ENCODE assay signal across 15 cellular contexts in the genomic region with DNA sequence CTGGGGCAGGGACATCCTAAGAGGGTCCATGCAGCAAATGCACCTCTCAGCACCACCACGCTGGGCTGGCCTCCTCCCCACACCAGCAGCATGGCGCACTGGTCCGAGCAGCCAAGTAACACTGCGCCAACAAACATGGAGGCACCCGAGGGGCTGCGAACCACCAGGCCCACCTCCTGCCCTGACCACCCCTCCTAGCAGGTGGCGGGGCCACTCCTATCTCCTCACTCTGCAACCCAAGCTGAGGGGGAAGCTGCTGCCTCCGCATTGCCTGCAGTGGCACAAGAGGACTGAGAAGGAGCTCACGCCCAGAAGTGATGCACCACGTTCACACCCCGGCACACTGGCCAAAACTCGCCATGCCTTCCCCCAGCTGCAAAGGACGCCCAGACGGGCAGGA.
DNase-seq lines count a peak whose midpoint lies in the region; ATAC-seq and TF ChIP-seq lines count a peak whose summit lies in the region.
"Had no signal": no experiment of that assay in that cellular context is flagged by ENCODE, and none has a peak within 500 bp of the region (broad histone marks: within the 10 kb centered on the region; RNA-seq: fewer than 3 reads in every experiment).

No MANE protein-coding gene starts in this region.

- H3K27me3 Mint-ChIP-seq in stimulated activated naive CD8-positive, alpha-beta T cell treated with anti-CD3 and anti-CD28 coated beads, Interleukin-15, Interleukin-2, amounts not matched to agents 100 ng/mL and 50 ng/mL, for 24 hours = no peaks in the 10 kb centered on the region
- no peaks in the 10 kb centered on the region for H3K27me3 Mint-ChIP-seq in stimulated activated naive CD8-positive, alpha-beta T cell treated with anti-CD3 and anti-CD28 coated beads, Interleukin-15, amount 100 ng/mL, for 72 hours
- H3K27me3 Mint-ChIP-seq in activated CD8-positive, alpha-beta T cell treated with anti-CD3 and anti-CD28 coated beads for 36 hours = no peaks in the 10 kb centered on the region
- H3K27me3 Mint-ChIP-seq: activated naive CD8-positive, alpha-beta T cell; IgD-negative memory B cell had no signal

- ATAC-seq in stimulated activated naive CD8-positive, alpha-beta T cell treated with anti-CD3 and anti-CD28 coated beads, Interleukin-15, amount 100 ng/mL, for 72 hours = no peak
- ATAC-seq in activated CD8-positive, alpha-beta T cell treated with anti-CD3 and anti-CD28 coated beads for 36 hours = no peak

- H3K9me3 ChIP-seq in neuronal stem cell (replicated peaks in 1 of 2; ENCODE audit: control insufficient read depth in 2 of 2, insufficient read depth in 1 of 2, low read depth in 1 of 2, low read length in 2 of 2) (peaks cover 2 to 10% of the 10 kb centered on the region in 2 donors), MM.1S (replicated peaks; ENCODE audit: insufficient read depth, low read length) (no peaks in the 10 kb centered on the region)
- no peaks in the 10 kb centered on the region for H3K9me3 ChIP-seq in effector memory CD4-positive, alpha-beta T cell (ENCODE audit: control insufficient read depth, low read length)

- peak overlapping the region; percentile 93 for H2AK5ac ChIP-seq in neuronal stem cell (ENCODE audit: low read depth, low read length)

- H4K8ac ChIP-seq in neuronal stem cell (ENCODE audit: low read depth, low read length) = peak overlapping the region; percentile 48

- H2BK5ac ChIP-seq in neuronal stem cell (ENCODE audit: low read length) = no peak overlapping the region

- H3K4me1 Mint-ChIP-seq in stimulated activated naive CD8-positive, alpha-beta T cell treated with anti-CD3 and anti-CD28 coated beads, Interleukin-15, Interleukin-2, amounts not matched to agents 100 ng/mL and 50 ng/mL, for 24 hours (ENCODE audit: low read depth) = peaks cover 6% of the 10 kb centered on the region
- peaks cover 27% of the 10 kb centered on the region for H3K4me1 Mint-ChIP-seq in stimulated activated naive CD8-positive, alpha-beta T cell treated with anti-CD3 and anti-CD28 coated beads, Interleukin-15, amount 100 ng/mL, for 72 hours
- H3K4me1 Mint-ChIP-seq in activated CD8-positive, alpha-beta T cell treated with anti-CD3 and anti-CD28 coated beads for 36 hours (ENCODE audit: low read depth) = peaks cover 2% of the 10 kb centered on the region

- no peaks in the 10 kb centered on the region for H3F3A ChIP-seq in MM.1S (ENCODE audit: insufficient read depth, low read length)

- no peak overlapping the region for H3K4ac ChIP-seq in neuronal stem cell (ENCODE audit: low read length)

- H3K9ac ChIP-seq in neuronal stem cell (ENCODE audit: low read depth, low read length, poor library complexity) (peak overlapping the region; percentile 88), MM.1S (ENCODE audit: low read length) (no peak overlapping the region)
- H3K9ac ChIP-seq: GM23248 had no signal

- H2BK120ac ChIP-seq in neuronal stem cell (ENCODE audit: low read depth, low read length) = no peak overlapping the region

- no peak overlapping the region for H3K23ac ChIP-seq in neuronal stem cell (ENCODE audit: low read depth, low read length, poor library complexity)

- no peak overlapping the region for H4K91ac ChIP-seq in neuronal stem cell (ENCODE audit: low read depth, low read length, poor library complexity)

- no CpG with 5 or more reads among the region's 14 CpGs for WGBS in neuronal stem cell (ENCODE audit: extremely low coverage in 2 of 2, insufficient read length in 2 of 2, insufficient replicate concordance in 1 of 2), 2 donors

- no peaks in the 10 kb centered on the region for H4K20me1 ChIP-seq in MM.1S (ENCODE audit: insufficient read depth, low read length)

- intact Hi-C loops in activated CD8-positive, alpha-beta T cell treated with anti-CD3 and anti-CD28 coated beads for 36 hours (cut with micrococcal nuclease) = no loop called here

- peak overlapping the region; percentile 82 for H2BK15ac ChIP-seq in neuronal stem cell (ENCODE audit: low read length)

- POLR2A ChIA-PET in activated CD8-positive, alpha-beta T cell treated with anti-CD3 and anti-CD28 coated beads for 36 hours (lab: Charles Lee) = no interaction called here

- CTCF ChIA-PET in activated CD8-positive, alpha-beta T cell treated with anti-CD3 and anti-CD28 coated beads for 36 hours (lab: Charles Lee) = no interaction called here

- no peaks in the 10 kb centered on the region for H3K79me2 ChIP-seq in MM.1S (ENCODE audit: low read length)

- DNase-seq in stimulated activated naive CD8-positive, alpha-beta T cell treated with anti-CD3 and anti-CD28 coated beads, Interleukin-15, amount 100 ng/mL, for 72 hours = no peak
- DNase-seq in neuronal stem cell (ENCODE audit: low spot score) (no peak), MM.1S (no peak)
- DNase-seq in effector memory CD4-positive, alpha-beta T cell = no peak
- no peak for DNase-seq in stimulated activated CD4-positive, alpha-beta T cell treated with anti-CD3 and anti-CD28 coated beads, Interleukin-4, amount 100 ng/mL, for 1 hour
- DNase-seq in activated CD8-positive, alpha-beta T cell treated with anti-CD3 and anti-CD28 coated beads for 36 hours = no peak
- DNase-seq: activated T-cell treated with anti-CD3 and anti-CD28 coated beads, Interleukin-2, amount 50 U/mL, for 48 hours; EL; GM23248; mammary epithelial cell had no signal

- H3K9me2 ChIP-seq in MM.1S (replicated peaks; ENCODE audit: insufficient read depth, low read length) = no peaks in the 10 kb centered on the region

- H3K36me3 Mint-ChIP-seq in stimulated activated naive CD8-positive, alpha-beta T cell treated with anti-CD3 and anti-CD28 coated beads, Interleukin-15, Interleukin-2, amounts not matched to agents 100 ng/mL and 50 ng/mL, for 24 hours (ENCODE audit: low read depth) = peaks cover 12% of the 10 kb centered on the region
- peaks cover 17% of the 10 kb centered on the region for H3K36me3 Mint-ChIP-seq in activated CD8-positive, alpha-beta T cell treated with anti-CD3 and anti-CD28 coated beads for 36 hours (ENCODE audit: low read depth)

- H3K27ac ChIP-seq in cingulate gyrus (ENCODE audit: low read depth, low read length) = peak overlapping the region; percentile 69
- H3K27ac ChIP-seq in neuronal stem cell (replicated peaks; ENCODE audit: low read length) = no peak overlapping the region
- no peak overlapping the region for H3K27ac ChIP-seq in effector memory CD4-positive, alpha-beta T cell (ENCODE audit: insufficient read depth, low read length, poor library complexity, severe bottlenecking)
- no peak overlapping the region for H3K27ac ChIP-seq in MM.1S (ENCODE audit: low read length)
- H3K27ac ChIP-seq: C4-2B, GM23248 had no signal

- no peak overlapping the region for H2AFZ ChIP-seq in neuronal stem cell (ENCODE audit: low read length)
- no peak overlapping the region for H2AFZ ChIP-seq in MM.1S (ENCODE audit: low read length)
- H2AFZ ChIP-seq: GM23248 had no signal

- H3K4me3 Mint-ChIP-seq in stimulated activated naive CD8-positive, alpha-beta T cell treated with anti-CD3 and anti-CD28 coated beads, Interleukin-15, Interleukin-2, amounts not matched to agents 100 ng/mL and 50 ng/mL, for 24 hours = no peak overlapping the region
- no peak overlapping the region for H3K4me3 Mint-ChIP-seq in stimulated activated naive CD8-positive, alpha-beta T cell treated with anti-CD3 and anti-CD28 coated beads, Interleukin-15, amount 100 ng/mL, for 72 hours
- H3K4me3 Mint-ChIP-seq in activated CD8-positive, alpha-beta T cell treated with anti-CD3 and anti-CD28 coated beads for 36 hours = no peak overlapping the region
- H3K4me3 Mint-ChIP-seq: activated naive CD8-positive, alpha-beta T cell; IgD-negative memory B cell had no signal

- H3K27ac Mint-ChIP-seq in stimulated activated naive CD8-positive, alpha-beta T cell treated with anti-CD3 and anti-CD28 coated beads, Interleukin-15, Interleukin-2, amounts not matched to agents 100 ng/mL and 50 ng/mL, for 24 hours = peak overlapping the region; percentile 52
- H3K27ac Mint-ChIP-seq in stimulated activated naive CD8-positive, alpha-beta T cell treated with anti-CD3 and anti-CD28 coated beads, Interleukin-15, amount 100 ng/mL, for 72 hours = no peak overlapping the region
- no peak overlapping the region for H3K27ac Mint-ChIP-seq in activated CD8-positive, alpha-beta T cell treated with anti-CD3 and anti-CD28 coated beads for 36 hours
- H3K27ac Mint-ChIP-seq: activated naive CD8-positive, alpha-beta T cell; IgD-negative memory B cell had no signal

- peak overlapping the region; percentile 89 for H3K18ac ChIP-seq in neuronal stem cell (ENCODE audit: low read length)

- no peak overlapping the region for H2BK12ac ChIP-seq in neuronal stem cell (ENCODE audit: low read length)

- H3K27me3 ChIP-seq in neuronal stem cell (ENCODE audit: control insufficient read depth in 3 of 3, insufficient read depth in 3 of 3, low read depth in 1 of 3, low read length in 3 of 3) (no peaks in the 10 kb centered on the region), MM.1S (replicated peaks; ENCODE audit: insufficient read depth, low read length) (no peaks in the 10 kb centered on the region)
- no peaks in the 10 kb centered on the region for H3K27me3 ChIP-seq in effector memory CD4-positive, alpha-beta T cell (replicated peaks; ENCODE audit: control insufficient read depth, insufficient read depth, low read length, poor library complexity, severe bottlenecking)

- H3K4me2 ChIP-seq in neuronal stem cell (ENCODE audit: insufficient read depth, low read length, poor library complexity, severe bottlenecking) (no peak overlapping the region), MM.1S (ENCODE audit: low read depth, low read length) (no peak overlapping the region)

- H3K36me3 ChIP-seq in neuronal stem cell (replicated peaks in 1 of 2; ENCODE audit: control insufficient read depth in 2 of 2, insufficient read depth in 2 of 2, low read length in 2 of 2) (no peaks in the 10 kb centered on the region), MM.1S (replicated peaks; ENCODE audit: insufficient read depth, low read length) (no peaks in the 10 kb centered on the region)
- no peaks in the 10 kb centered on the region for H3K36me3 ChIP-seq in effector memory CD4-positive, alpha-beta T cell (ENCODE audit: control insufficient read depth, insufficient read depth, low read length)

- H3K4me3 ChIP-seq in neuronal stem cell (ENCODE audit: low read length in 2 of 2) (no peak overlapping the region), MM.1S (ENCODE audit: low read length) (no peak overlapping the region)
- no peak overlapping the region for H3K4me3 ChIP-seq in effector memory CD4-positive, alpha-beta T cell (ENCODE audit: insufficient read depth, low read depth, low read length, poor library complexity, severe bottlenecking)
- H3K4me3 ChIP-seq: GM23248 had no signal

- H3K79me1 ChIP-seq in neuronal stem cell (ENCODE audit: low read depth, low read length) = peaks cover 3% of the 10 kb centered on the region

- H3K9me3 Mint-ChIP-seq in stimulated activated naive CD8-positive, alpha-beta T cell treated with anti-CD3 and anti-CD28 coated beads, Interleukin-15, Interleukin-2, amounts not matched to agents 100 ng/mL and 50 ng/mL, for 24 hours = peaks cover 7% of the 10 kb centered on the region
- peaks cover 0 to 19% of the 10 kb centered on the region in 2 donors for H3K9me3 Mint-ChIP-seq in stimulated activated naive CD8-positive, alpha-beta T cell treated with anti-CD3 and anti-CD28 coated beads, Interleukin-15, amount 100 ng/mL, for 72 hours
- peaks cover 3% of the 10 kb centered on the region for H3K9me3 Mint-ChIP-seq in activated CD8-positive, alpha-beta T cell treated with anti-CD3 and anti-CD28 coated beads for 36 hours

- peaks cover 11 to 14% of the 10 kb centered on the region in 2 donors for H3K4me1 ChIP-seq in neuronal stem cell (ENCODE audit: control insufficient read depth in 2 of 2, insufficient read depth in 1 of 2, low read depth in 1 of 2, low read length in 2 of 2)
- H3K4me1 ChIP-seq in effector memory CD4-positive, alpha-beta T cell (ENCODE audit: control insufficient read depth, insufficient read depth, low read length, poor library complexity, severe bottlenecking) = no peaks in the 10 kb centered on the region
- no peaks in the 10 kb centered on the region for H3K4me1 ChIP-seq in MM.1S (ENCODE audit: low read length)

- TF ChIP-seq CTCF in activated CD8-positive, alpha-beta T cell treated with anti-CD3 and anti-CD28 coated beads for 36 hours (IDR thresholded peaks at IDR 0.05) = no peak
- no peak for TF ChIP-seq CTCF in MM.1S (IDR thresholded peaks at IDR 0.05; ENCODE audit: low read length)

- peak overlapping the region; percentile 77 for H3K14ac ChIP-seq in neuronal stem cell (ENCODE audit: low read length)
